In the genomic region with DNA sequence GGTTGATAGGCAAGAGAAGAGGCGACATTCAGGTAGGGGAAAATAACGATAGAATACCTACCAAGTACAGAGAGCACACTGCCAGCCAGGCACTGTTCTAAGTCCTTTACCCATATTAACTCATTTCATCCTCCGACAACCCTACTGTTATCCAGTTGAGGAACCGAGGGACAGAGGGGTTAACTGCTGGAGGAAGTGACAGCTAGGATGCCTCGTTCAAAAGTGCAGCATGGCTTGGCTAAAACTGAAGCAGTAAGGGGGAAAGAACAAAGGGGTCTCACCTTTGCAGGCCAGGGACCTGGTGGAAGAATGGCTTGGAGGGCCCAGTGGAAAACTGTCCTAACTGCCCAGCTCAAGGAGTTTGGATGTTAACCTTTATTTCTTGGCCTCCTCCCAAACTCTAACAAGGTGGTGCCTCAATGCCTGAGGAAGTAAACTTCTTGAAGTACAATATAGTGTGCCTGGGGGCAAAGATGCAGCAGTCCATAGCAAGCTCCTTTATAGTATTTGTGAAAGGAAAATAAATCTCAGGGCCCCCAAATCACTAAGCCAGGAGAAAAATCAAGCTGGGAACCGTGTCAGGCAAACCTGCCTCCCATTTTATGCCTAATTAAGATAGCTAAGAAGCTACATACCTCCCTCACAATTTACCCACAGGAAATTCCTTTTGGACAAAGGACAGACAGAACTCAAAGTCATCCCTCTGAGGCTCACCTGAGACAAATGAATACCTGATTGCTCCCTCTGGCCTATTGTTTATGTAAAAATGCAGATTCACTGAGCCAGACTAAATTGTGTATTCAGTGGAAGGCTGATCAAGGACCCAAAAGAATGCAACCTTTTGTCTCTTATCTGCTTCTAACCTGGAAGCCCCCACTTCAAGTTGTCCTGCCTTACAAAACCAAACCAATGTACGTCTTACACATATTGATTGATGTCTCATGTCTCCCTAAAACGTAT, we compare ENCODE assay signal across 13 cellular contexts. TPM values are rescaled to one million over a fixed set of nuclear protein-coding genes. Genes with fewer than 3 reads are reported as not detected.
DNase-seq lines count a peak whose midpoint lies in the region; ATAC-seq and TF ChIP-seq lines count a peak whose summit lies in the region.
"Had no signal": no experiment of that assay in that cellular context is flagged by ENCODE, and none has a peak within 500 bp of the region (broad histone marks: within the 10 kb centered on the region; RNA-seq: fewer than 3 reads in every experiment).

No MANE protein-coding gene starts in this region.

- peaks cover 6% of the 10 kb centered on the region for H3K9me3 ChIP-seq in iPS-18c (ENCODE audit: control insufficient read depth, insufficient read depth, low read length)
- H3K9me3 ChIP-seq in tibial artery = no peaks in the 10 kb centered on the region
- H3K9me3 ChIP-seq in right atrium auricular region = no peaks in the 10 kb centered on the region
- H3K9me3 ChIP-seq: left ventricle myocardium inferior, ovary had no signal

- H3K27me3 Mint-ChIP-seq in activated naive CD4-positive, alpha-beta T cell treated with anti-CD3 and anti-CD28 coated beads, Interleukin-2, amount 50 U/mL, for 24 hours = peaks cover 28% of the 10 kb centered on the region
- H3K27me3 Mint-ChIP-seq in WTC11 (ENCODE audit: low read depth) = no peaks in the 10 kb centered on the region

- no peak overlapping the region for H3K27ac Mint-ChIP-seq in activated naive CD4-positive, alpha-beta T cell treated with anti-CD3 and anti-CD28 coated beads, Interleukin-2, amount 50 U/mL, for 24 hours
- H3K27ac Mint-ChIP-seq in activated naive CD4-positive, alpha-beta T cell treated with anti-CD3 and anti-CD28 coated beads, Interleukin-2, amount 50 U/mL, for 72 hours = no peak overlapping the region
- H3K27ac Mint-ChIP-seq in WTC11 = peak overlapping the region; percentile 96

- POLR2A ChIA-PET in WTC11 (lab: Charles Lee) = no interaction called here

- H3K36me3 Mint-ChIP-seq in activated naive CD4-positive, alpha-beta T cell treated with anti-CD3 and anti-CD28 coated beads, Interleukin-2, amount 50 U/mL, for 24 hours = no peaks in the 10 kb centered on the region
- no peaks in the 10 kb centered on the region for H3K36me3 Mint-ChIP-seq in activated naive CD4-positive, alpha-beta T cell treated with anti-CD3 and anti-CD28 coated beads, Interleukin-2, amount 50 U/mL, for 72 hours
- peaks cover 3% of the 10 kb centered on the region; the same call in 1 of the 2 replicates for H3K36me3 Mint-ChIP-seq in WTC11

- intact Hi-C loops in tibial artery (cut with DNase I; ENCODE audit: low total_unique reads) = loop anchor here (5.0 to 10.0 kb wide), 2 partner anchors 54 to 111 kb away; no protein-coding TSS in a partner anchor

- H3K4me1 ChIP-seq in tibial artery (peaks cover 0 to 38% (median 19%) of the 10 kb centered on the region in 4 donors), right atrium auricular region (peaks cover 0 to 23% of the 10 kb centered on the region in 2 donors)

- H3K4me3 Mint-ChIP-seq in activated naive CD4-positive, alpha-beta T cell treated with anti-CD3 and anti-CD28 coated beads, Interleukin-2, amount 50 U/mL, for 24 hours = peak overlapping the region; percentile 75
- H3K4me3 Mint-ChIP-seq in WTC11 = peak overlapping the region; percentile 70

- CTCF ChIA-PET in WTC11 (lab: Charles Lee) = interaction anchor here (0.9 to 4.2 kb wide), 8 partner anchors 9 to 200 kb away, joined by 3 to 33 read pairs (median 3); no protein-coding TSS in a partner anchor

- H3K27ac ChIP-seq in tibial artery = peak overlapping the region; percentile 98 to 99
- H3K27ac ChIP-seq in right atrium auricular region = no peak overlapping the region
- H3K27ac ChIP-seq: ovary had no signal

- H3K27me3 ChIP-seq in tibial artery (no peaks in the 10 kb centered on the region), right atrium auricular region (no peaks in the 10 kb centered on the region)
- H3K27me3 ChIP-seq: ovary had no signal

- DNase-seq in activated naive CD4-positive, alpha-beta T cell treated with anti-CD3 and anti-CD28 coated beads, Interleukin-2, amount 50 U/mL, for 72 hours (ENCODE audit: low spot score in 2 of 2) = no peak
- DNase-seq in WTC11 (ENCODE audit: low spot score) (no peak), tibial artery (no peak), cerebellum (ENCODE audit: low spot score) (no peak), right atrium auricular region (ENCODE audit: low spot score) (no peak)
- DNase-seq: EL, left ventricle myocardium inferior, NCI-H1105 treated with DMSO at 0.1 percent for 48 hours, ovary, T1000 had no signal

- H3K4me1 Mint-ChIP-seq in activated naive CD4-positive, alpha-beta T cell treated with anti-CD3 and anti-CD28 coated beads, Interleukin-2, amount 50 U/mL, for 24 hours = peaks cover 4% of the 10 kb centered on the region
- peaks cover 58% of the 10 kb centered on the region for H3K4me1 Mint-ChIP-seq in WTC11

- H3K9me3 Mint-ChIP-seq in activated naive CD4-positive, alpha-beta T cell treated with anti-CD3 and anti-CD28 coated beads, Interleukin-2, amount 50 U/mL, for 24 hours = no peaks in the 10 kb centered on the region
- H3K9me3 Mint-ChIP-seq in activated naive CD4-positive, alpha-beta T cell treated with anti-CD3 and anti-CD28 coated beads, Interleukin-2, amount 50 U/mL, for 72 hours = no peaks in the 10 kb centered on the region
- H3K9me3 Mint-ChIP-seq in WTC11 = no peaks in the 10 kb centered on the region

- TF ChIP-seq CTCF in WTC11 (IDR thresholded peaks at IDR 0.05) = no peak
- TF ChIP-seq CTCF in tibial artery (IDR thresholded peaks at IDR 0.05) = no peak
- no peak for TF ChIP-seq CTCF in right atrium auricular region (IDR thresholded peaks at IDR 0.05)

- peak overlapping the region; percentile 26; the same call in 1 of the 2 replicates for H3K4me3 ChIP-seq in iPS-18c (ENCODE audit: insufficient read depth, low read depth, low read length)
- no peak overlapping the region for H3K4me3 ChIP-seq in tibial artery
- no peak overlapping the region for H3K4me3 ChIP-seq in right atrium auricular region
- H3K4me3 ChIP-seq: ovary had no signal

- no peaks in the 10 kb centered on the region for H3K36me3 ChIP-seq in tibial artery
- H3K36me3 ChIP-seq in right atrium auricular region = no peaks in the 10 kb centered on the region
- H3K36me3 ChIP-seq: left ventricle myocardium inferior, ovary had no signal

- no peak for ATAC-seq in activated naive CD4-positive, alpha-beta T cell treated with anti-CD3 and anti-CD28 coated beads, Interleukin-2, amount 50 U/mL, for 72 hours
- ATAC-seq in WTC11 (peak; percentile 5), HG03097 (IDR thresholded peaks at IDR 0.05; ENCODE audit: low FRiP score, unreplicated experiment) (no peak)

TF ChIP-seq in WTC11, 78 proteins besides CTCF, POLR2A, EP300 and RAD21:
- TF ChIP-seq ZNF671 (CRISPR knock-in tag; IDR thresholded peaks at IDR 0.05) (0 out of 2 replicates have a peak, but pooled peaks have one; percentile 19), TEAD1 (CRISPR knock-in tag; IDR thresholded peaks at IDR 0.05) (peak; percentile 58; the same call in 1 of the 2 replicates), OVOL2 (CRISPR knock-in tag; IDR thresholded peaks at IDR 0.05; ENCODE audit: borderline replicate concordance) (no peak)
- TF ChIP-seq, protein P1, sequence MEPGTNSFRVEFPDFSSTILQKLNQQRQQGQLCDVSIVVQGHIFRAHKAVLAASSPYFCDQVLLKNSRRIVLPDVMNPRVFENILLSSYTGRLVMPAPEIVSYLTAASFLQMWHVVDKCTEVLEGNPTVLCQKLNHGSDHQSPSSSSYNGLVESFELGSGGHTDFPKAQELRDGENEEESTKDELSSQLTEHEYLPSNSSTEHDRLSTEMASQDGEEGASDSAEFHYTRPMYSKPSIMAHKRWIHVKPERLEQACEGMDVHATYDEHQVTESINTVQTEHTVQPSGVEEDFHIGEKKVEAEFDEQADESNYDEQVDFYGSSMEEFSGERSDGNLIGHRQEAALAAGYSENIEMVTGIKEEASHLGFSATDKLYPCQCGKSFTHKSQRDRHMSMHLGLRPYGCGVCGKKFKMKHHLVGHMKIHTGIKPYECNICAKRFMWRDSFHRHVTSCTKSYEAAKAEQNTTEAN (CRISPR knock-in tag; IDR thresholded peaks at IDR 0.05) = no peak
- TF ChIP-seq, protein P2, sequence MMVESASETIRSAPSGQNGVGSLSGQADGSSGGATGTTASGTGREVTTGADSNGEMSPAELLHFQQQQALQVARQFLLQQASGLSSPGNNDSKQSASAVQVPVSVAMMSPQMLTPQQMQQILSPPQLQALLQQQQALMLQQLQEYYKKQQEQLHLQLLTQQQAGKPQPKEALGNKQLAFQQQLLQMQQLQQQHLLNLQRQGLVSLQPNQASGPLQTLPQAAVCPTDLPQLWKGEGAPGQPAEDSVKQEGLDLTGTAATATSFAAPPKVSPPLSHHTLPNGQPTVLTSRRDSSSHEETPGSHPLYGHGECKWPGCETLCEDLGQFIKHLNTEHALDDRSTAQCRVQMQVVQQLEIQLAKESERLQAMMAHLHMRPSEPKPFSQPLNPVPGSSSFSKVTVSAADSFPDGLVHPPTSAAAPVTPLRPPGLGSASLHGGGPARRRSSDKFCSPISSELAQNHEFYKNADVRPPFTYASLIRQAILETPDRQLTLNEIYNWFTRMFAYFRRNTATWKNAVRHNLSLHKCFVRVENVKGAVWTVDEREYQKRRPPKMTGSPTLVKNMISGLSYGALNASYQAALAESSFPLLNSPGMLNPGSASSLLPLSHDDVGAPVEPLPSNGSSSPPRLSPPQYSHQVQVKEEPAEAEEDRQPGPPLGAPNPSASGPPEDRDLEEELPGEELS (CRISPR knock-in tag; IDR thresholded peaks at IDR 0.05) = 0 out of 2 replicates have a peak, but pooled peaks have one; percentile 13

RNA-seq across cellular contexts. Expression of gene ITGB5, which starts 1.6 kb away (rescaled TPM):
- total RNA-seq in activated naive CD4-positive, alpha-beta T cell treated with anti-CD3 and anti-CD28 coated beads, Interleukin-2, amount 50 U/mL, for 72 hours = 1 to 10 TPM in 1 of 2 donors, under 1 TPM in 1; 0.37 to 1.5 TPM
- total RNA-seq in WTC11 (2021) (292 to 339 TPM (median 296 TPM) in 3 replicates), cerebellum (17.1 TPM), right atrium auricular region (100 to 1,000 TPM in 1 of 2 donors, 10 to 100 TPM in 1; 84.0 to 182 TPM)

RNA-seq across cellular contexts. Expression of gene MUC13, which starts 45.8 kb away (rescaled TPM):
- not detected for total RNA-seq in activated naive CD4-positive, alpha-beta T cell treated with anti-CD3 and anti-CD28 coated beads, Interleukin-2, amount 50 U/mL, for 72 hours
- total RNA-seq in WTC11 (2021) (0.22 to 0.34 TPM in 2 of 3 replicates, not detected in the other), cerebellum (0.18 TPM), right atrium auricular region (not detected)

Comparison
In these comparisons a context has a peak if more than half of its experiments do, and no peak if none do; other contexts are left out.
1. H3K27ac ChIP-seq: peak in tibial artery (2 of 2); none in right atrium auricular region (0 of 2).